20 cellular contexts compared by ENCODE assay signal in genomic region chr6:83182114-83182513, GRCh38.
"Had no signal": no experiment of that assay in that cellular context is flagged by ENCODE, and none has a peak within 500 bp of the region (broad histone marks: within the 10 kb centered on the region; RNA-seq: fewer than 3 reads in every experiment).

No MANE protein-coding gene starts in this region.

- H3K27ac Mint-ChIP-seq: activated CD4-positive, alpha-beta memory T cell treated with anti-CD3 and anti-CD28 coated beads, Interleukin-2, amount 10 ng/mL, durations not matched to agents 7 days and 5 days; activated CD4-positive, alpha-beta T cell treated with anti-CD3 and anti-CD28 coated beads, Interleukin-2, amount 10 ng/mL, durations not matched to agents 24 days and 14 days; activated naive CD8-positive, alpha-beta T cell treated with anti-CD3 and anti-CD28 coated beads for 36 hours; natural killer cell; stimulated activated naive CD8-positive, alpha-beta T cell treated with anti-CD3 and anti-CD28 coated beads, Interleukin-15, amount 100 ng/mL, for 72 hours; T-helper 2 cell treated with Interferon-gamma antibody and Interleukin-4, amounts not matched to agents 5 μg/mL and 100 μg/mL, for 36 hours had no signal

- H3K9me3 Mint-ChIP-seq: activated CD4-positive, alpha-beta memory T cell treated with anti-CD3 and anti-CD28 coated beads, Interleukin-2, amount 10 ng/mL, durations not matched to agents 7 days and 5 days; activated CD4-positive, alpha-beta T cell treated with anti-CD3 and anti-CD28 coated beads, Interleukin-2, amount 10 ng/mL, durations not matched to agents 24 days and 14 days; activated naive CD8-positive, alpha-beta T cell treated with anti-CD3 and anti-CD28 coated beads for 36 hours; natural killer cell; stimulated activated naive CD8-positive, alpha-beta T cell treated with anti-CD3 and anti-CD28 coated beads, Interleukin-15, amount 100 ng/mL, for 72 hours; T-cell; T-helper 2 cell treated with Interferon-gamma antibody and Interleukin-4, amounts not matched to agents 5 μg/mL and 100 μg/mL, for 36 hours had no signal

- H3K27ac ChIP-seq: lower lobe of right lung, psoas muscle, suprapubic skin, VCaP had no signal

- DNase-seq: activated CD4-positive, alpha-beta memory T cell treated with anti-CD3 and anti-CD28 coated beads, Interleukin-2, amount 10 ng/mL, durations not matched to agents 7 days and 5 days; activated CD4-positive, alpha-beta T cell treated with anti-CD3 and anti-CD28 coated beads, Interleukin-2, amount 10 ng/mL, durations not matched to agents 24 days and 14 days; activated naive CD8-positive, alpha-beta T cell treated with anti-CD3 and anti-CD28 coated beads for 36 hours; activated T-cell treated with anti-CD3 and anti-CD28 coated beads for 4 hours; cerebellar nuclear complex; effector CD4-positive, alpha-beta T cell; heart right ventricle; lower lobe of right lung; natural killer cell; psoas muscle; stimulated activated CD4-positive, alpha-beta T cell treated with anti-CD3 and anti-CD28 coated beads, Interleukin-1b, Interleukin-23, amount 100 ng/mL, for 48 hours; stimulated activated naive CD8-positive, alpha-beta T cell treated with anti-CD3 and anti-CD28 coated beads, Interleukin-15, amount 100 ng/mL, for 72 hours; T-cell had no signal

- H3K9me3 ChIP-seq: heart right ventricle, lower lobe of right lung, psoas muscle, right atrium auricular region, suprapubic skin, tibial nerve had no signal

- ATAC-seq: activated CD4-positive, CD25-positive, alpha-beta regulatory T cell treated with anti-CD3 and anti-CD28 coated beads, Interleukin-2, amount 50 U/mL, for 24 hours; heart right ventricle; left lobe of liver; lower lobe of right lung; natural killer cell; stimulated activated naive CD8-positive, alpha-beta T cell treated with anti-CD3 and anti-CD28 coated beads, Interleukin-15, amount 100 ng/mL, for 72 hours; T-cell had no signal

- H3K4me1 ChIP-seq: lower lobe of right lung, psoas muscle, suprapubic skin, tibial nerve had no signal

- H3K27me3 Mint-ChIP-seq: activated CD4-positive, alpha-beta memory T cell treated with anti-CD3 and anti-CD28 coated beads, Interleukin-2, amount 10 ng/mL, durations not matched to agents 7 days and 5 days; activated CD4-positive, alpha-beta T cell treated with anti-CD3 and anti-CD28 coated beads, Interleukin-2, amount 10 ng/mL, durations not matched to agents 24 days and 14 days; activated naive CD8-positive, alpha-beta T cell treated with anti-CD3 and anti-CD28 coated beads for 36 hours; stimulated activated naive CD8-positive, alpha-beta T cell treated with anti-CD3 and anti-CD28 coated beads, Interleukin-15, amount 100 ng/mL, for 72 hours; T-cell had no signal

- H3K4me3 Mint-ChIP-seq: activated CD4-positive, alpha-beta memory T cell treated with anti-CD3 and anti-CD28 coated beads, Interleukin-2, amount 10 ng/mL, durations not matched to agents 7 days and 5 days; activated CD4-positive, alpha-beta T cell treated with anti-CD3 and anti-CD28 coated beads, Interleukin-2, amount 10 ng/mL, durations not matched to agents 24 days and 14 days; activated naive CD8-positive, alpha-beta T cell treated with anti-CD3 and anti-CD28 coated beads for 36 hours; natural killer cell; stimulated activated naive CD8-positive, alpha-beta T cell treated with anti-CD3 and anti-CD28 coated beads, Interleukin-15, amount 100 ng/mL, for 72 hours; T-cell; T-helper 2 cell treated with Interferon-gamma antibody and Interleukin-4, amounts not matched to agents 5 μg/mL and 100 μg/mL, for 36 hours had no signal

- H3K4me3 ChIP-seq: heart right ventricle, lower lobe of right lung, psoas muscle, right atrium auricular region, suprapubic skin, tibial nerve had no signal

- H3K4me1 Mint-ChIP-seq: activated CD4-positive, alpha-beta memory T cell treated with anti-CD3 and anti-CD28 coated beads, Interleukin-2, amount 10 ng/mL, durations not matched to agents 7 days and 5 days; stimulated activated naive CD8-positive, alpha-beta T cell treated with anti-CD3 and anti-CD28 coated beads, Interleukin-15, amount 100 ng/mL, for 72 hours had no signal

- H3K27me3 ChIP-seq: heart right ventricle, right atrium auricular region, suprapubic skin, tibial nerve had no signal
